ENCODE assay signal across 14 cellular contexts in genomic region chr5:150443242-150444075, GRCh38. TPM values are rescaled to one million over a fixed set of nuclear protein-coding genes. Genes with fewer than 3 reads are reported as not detected.
DNase-seq lines count a peak whose midpoint lies in the region; ATAC-seq and TF ChIP-seq lines count a peak whose summit lies in the region.
"Had no signal": no experiment of that assay in that cellular context is flagged by ENCODE, and none has a peak within 500 bp of the region (broad histone marks: within the 10 kb centered on the region; RNA-seq: fewer than 3 reads in every experiment).

No MANE protein-coding gene starts in this region.

- no peak overlapping the region for H3K4me3 Mint-ChIP-seq in stimulated activated naive CD8-positive, alpha-beta T cell treated with anti-CD3 and anti-CD28 coated beads, Interleukin-15, amount 100 ng/mL, for 72 hours
- H3K4me3 Mint-ChIP-seq in chondrocyte (ENCODE audit: unreplicated experiment) (no peak overlapping the region), type B pancreatic cell (no peak overlapping the region)

- H3K36me3 Mint-ChIP-seq in chondrocyte (ENCODE audit: low read depth) (peaks cover 38% of the 10 kb centered on the region), type B pancreatic cell (peaks cover 44% of the 10 kb centered on the region)

- TF ChIP-seq CTCF in chondrocyte (IDR thresholded peaks at IDR 0.05) (no peak), type B pancreatic cell (conservative IDR thresholded peaks at IDR 0.05) (no peak)

- H3K27ac Mint-ChIP-seq in stimulated activated naive CD8-positive, alpha-beta T cell treated with anti-CD3 and anti-CD28 coated beads, Interleukin-15, amount 100 ng/mL, for 72 hours = no peak overlapping the region
- H3K27ac Mint-ChIP-seq in chondrocyte (ENCODE audit: unreplicated experiment) (peak overlapping the region; percentile 52), type B pancreatic cell (peak overlapping the region; percentile 46)
- H3K27ac Mint-ChIP-seq: activated T-helper 2 cell treated with anti-CD3 and anti-CD28 coated beads, Interferon-gamma antibody, Interleukin-2, Interleukin-4, amounts not matched to agents 10 μg/mL and 5 μg/mL and 100 μg/mL, durations not matched to agents 14 hours and 24 hours and 36 hours had no signal

- no peak for DNase-seq in stimulated activated naive CD8-positive, alpha-beta T cell treated with anti-CD3 and anti-CD28 coated beads, Interleukin-15, Interleukin-2, amounts not matched to agents 100 U/mL and 50 U/mL, for 24 hours
- no peak for DNase-seq in stimulated activated naive CD8-positive, alpha-beta T cell treated with anti-CD3 and anti-CD28 coated beads, Interleukin-15, amount 100 ng/mL, for 72 hours
- peak; percentile 19 for DNase-seq in NCI-H82 treated with DMSO at 0.1 percent for 48 hours (lab: John Stamatoyannopoulos, UW; ENCODE audit: unreplicated experiment)
- no peak for DNase-seq in chondrocyte (ENCODE audit: low spot score)
- DNase-seq in type B pancreatic cell (ENCODE audit: extremely low spot score, unreplicated experiment) = no peak
- no peak for DNase-seq in NCI-H1694 (lab: John Stamatoyannopoulos, UW)
- no peak for DNase-seq in stimulated activated CD4-positive, alpha-beta T cell treated with anti-CD3 and anti-CD28 coated beads, Interleukin-4, amount 100 ng/mL, for 4 hours
- DNase-seq: GOT3, naive B cell, NCI-H1105, NCI-H446 had no signal

- H3K4me1 Mint-ChIP-seq in stimulated activated naive CD8-positive, alpha-beta T cell treated with anti-CD3 and anti-CD28 coated beads, Interleukin-15, amount 100 ng/mL, for 72 hours = peaks cover 29% of the 10 kb centered on the region
- peaks cover 34% of the 10 kb centered on the region for H3K4me1 Mint-ChIP-seq in chondrocyte (ENCODE audit: low read depth)
- H3K4me1 Mint-ChIP-seq in type B pancreatic cell (ENCODE audit: unreplicated experiment) = peaks cover 20% of the 10 kb centered on the region

- H3K27me3 Mint-ChIP-seq in stimulated activated naive CD8-positive, alpha-beta T cell treated with anti-CD3 and anti-CD28 coated beads, Interleukin-15, amount 100 ng/mL, for 72 hours = no peaks in the 10 kb centered on the region
- H3K27me3 Mint-ChIP-seq in chondrocyte (ENCODE audit: low read depth) = no peaks in the 10 kb centered on the region
- no peaks in the 10 kb centered on the region for H3K27me3 Mint-ChIP-seq in type B pancreatic cell
- H3K27me3 Mint-ChIP-seq: naive B cell had no signal

- ATAC-seq in stimulated activated naive CD8-positive, alpha-beta T cell treated with anti-CD3 and anti-CD28 coated beads, Interleukin-15, Interleukin-2, amounts not matched to agents 100 U/mL and 50 U/mL, for 24 hours = peak; percentile 36
- ATAC-seq in stimulated activated naive CD8-positive, alpha-beta T cell treated with anti-CD3 and anti-CD28 coated beads, Interleukin-15, amount 100 ng/mL, for 72 hours = no peak
- no peak for ATAC-seq in HG03460 (IDR thresholded peaks at IDR 0.05; ENCODE audit: unreplicated experiment)
- ATAC-seq: left lobe of liver had no signal

- H3K9me3 Mint-ChIP-seq in stimulated activated naive CD8-positive, alpha-beta T cell treated with anti-CD3 and anti-CD28 coated beads, Interleukin-15, amount 100 ng/mL, for 72 hours = no peaks in the 10 kb centered on the region
- H3K9me3 Mint-ChIP-seq in chondrocyte (ENCODE audit: low read depth) (no peaks in the 10 kb centered on the region), type B pancreatic cell (no peaks in the 10 kb centered on the region)
- H3K9me3 Mint-ChIP-seq: activated T-helper 2 cell treated with anti-CD3 and anti-CD28 coated beads, Interferon-gamma antibody, Interleukin-2, Interleukin-4, amounts not matched to agents 10 μg/mL and 5 μg/mL and 100 μg/mL, durations not matched to agents 14 hours and 24 hours and 36 hours; naive B cell had no signal

RNA-seq across cellular contexts. Expression of gene RPS14, which starts 6.1 kb away (rescaled TPM):
- total RNA-seq in chondrocyte = 1,092 to 1,234 TPM (median 1,121 TPM) in 3 replicates
- 2,469 and 2,543 TPM in 2 replicates for total RNA-seq in type B pancreatic cell (ENCODE audit: low replicate concordance)

RNA-seq across cellular contexts. Expression of gene CD74, which starts 30.7 kb away (rescaled TPM):
- total RNA-seq in chondrocyte (not detected in 3 replicates), type B pancreatic cell (ENCODE audit: low replicate concordance) (24.9 and 37.2 TPM in 2 replicates)

Comparison
In these comparisons a context has a peak if more than half of its experiments do, and no peak if none do; other contexts are left out.
1. H3K27ac Mint-ChIP-seq: peak in chondrocyte (single experiment) and type B pancreatic cell (single experiment); none in stimulated activated naive CD8-positive, alpha-beta T cell treated with anti-CD3 and anti-CD28 coated beads, Interleukin-15, amount 100 ng/mL, for 72 hours (0 of 2).
2. RNA of gene CD74, which starts 30.7 kb away (total RNA-seq): 24.9 to 37.2 TPM in type B pancreatic cell; not detected in chondrocyte; every median in the first group is over 10 times any median in the second.